Comparison of ENCODE assay signal across 22 cellular contexts in the genomic region with DNA sequence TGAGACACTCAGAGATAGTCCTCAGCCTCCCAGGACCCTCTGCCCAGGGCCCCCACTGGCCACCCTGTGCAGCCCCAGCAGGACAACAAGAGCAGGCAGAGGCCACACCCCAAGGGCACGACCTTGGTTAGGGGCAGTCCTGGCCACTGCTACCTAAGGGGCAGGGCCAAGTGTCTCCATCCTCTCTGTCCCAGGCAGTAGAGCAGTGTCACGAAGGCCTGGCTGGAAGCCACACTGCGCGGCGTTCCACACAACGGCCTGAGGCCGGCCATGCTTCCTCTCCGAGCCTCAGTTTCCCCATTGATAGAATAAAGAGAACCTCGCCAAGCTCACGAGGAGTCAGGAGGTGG.
DNase-seq lines count a peak whose midpoint lies in the region; ATAC-seq and TF ChIP-seq lines count a peak whose summit lies in the region.
"Had no signal": no experiment of that assay in that cellular context is flagged by ENCODE, and none has a peak within 500 bp of the region (broad histone marks: within the 10 kb centered on the region; RNA-seq: fewer than 3 reads in every experiment).

No MANE protein-coding gene starts in this region.

- H3K36me3 ChIP-seq in endodermal cell (ENCODE audit: control insufficient read depth, insufficient read depth, low read length) = no peaks in the 10 kb centered on the region
- H3K36me3 ChIP-seq: BE2C had no signal

- no peak overlapping the region for H3K4me3 ChIP-seq in endodermal cell (ENCODE audit: low read length)

- CTCF ChIA-PET in activated CD8-positive, alpha-beta memory T cell treated with anti-CD3 and anti-CD28 coated beads, Interleukin-2, amount 10 ng/mL, durations not matched to agents 7 days and 5 days (lab: Charles Lee) = no interaction called here

- no peak for TF ChIP-seq CTCF in GM13976 (IDR thresholded peaks at IDR 0.05; ENCODE audit: borderline replicate concordance, control extremely low read depth, extremely low read depth, insufficient read depth, missing control alignments)
- no peak for TF ChIP-seq CTCF in endodermal cell (conservative IDR thresholded peaks at IDR 0.05)
- no peak for TF ChIP-seq CTCF in omental fat pad (IDR thresholded peaks at IDR 0.05)

- H3K9me3 Mint-ChIP-seq in activated CD8-positive, alpha-beta memory T cell treated with anti-CD3 and anti-CD28 coated beads, Interleukin-2, amount 10 ng/mL, durations not matched to agents 7 days and 5 days (ENCODE audit: low read depth) = peaks cover 4% of the 10 kb centered on the region
- no peaks in the 10 kb centered on the region for H3K9me3 Mint-ChIP-seq in endodermal cell

- DNase-seq in activated CD8-positive, alpha-beta memory T cell treated with anti-CD3 and anti-CD28 coated beads, Interleukin-2, amount 10 ng/mL, durations not matched to agents 7 days and 5 days = peak; percentile 7
- DNase-seq in activated CD8-positive, alpha-beta memory T cell treated with anti-CD3 and anti-CD28 coated beads, Interleukin-2, amount 50 U/mL, for 4 hours = no peak
- DNase-seq in GM13976 (ENCODE audit: low spot score) = peak; percentile 24
- peak; percentile 24 for DNase-seq in endodermal cell
- peak; percentile 5 for DNase-seq in omental fat pad (ENCODE audit: low spot score)
- no peak for DNase-seq in NCI-H345 (lab: John Stamatoyannopoulos, UW)
- DNase-seq in NCI-H510A (lab: John Stamatoyannopoulos, UW) = no peak
- DNase-seq: BE2C; CD4-positive, CD25-positive, alpha-beta regulatory T cell; COR-L47; DMS 273 treated with DMSO at 0.1 percent for 48 hours; DND-41; HFFc6; Karpas-422; MM.1S; NCI-H1092; NCI-H2081; NCI-H774; OCI-M1; SHP77 had no signal

- no peak overlapping the region for H3K4me3 Mint-ChIP-seq in activated CD8-positive, alpha-beta memory T cell treated with anti-CD3 and anti-CD28 coated beads, Interleukin-2, amount 10 ng/mL, durations not matched to agents 7 days and 5 days
- H3K4me3 Mint-ChIP-seq in endodermal cell = no peak overlapping the region
- H3K4me3 Mint-ChIP-seq: CD4-positive, CD25-positive, alpha-beta regulatory T cell; HFFc6 had no signal

- no peak overlapping the region for H3K27ac Mint-ChIP-seq in activated CD8-positive, alpha-beta memory T cell treated with anti-CD3 and anti-CD28 coated beads, Interleukin-2, amount 10 ng/mL, durations not matched to agents 7 days and 5 days
- no peak overlapping the region for H3K27ac Mint-ChIP-seq in endodermal cell
- H3K27ac Mint-ChIP-seq: CD4-positive, CD25-positive, alpha-beta regulatory T cell; HFFc6; IgD-negative memory B cell had no signal

- in situ Hi-C loops in GM13976 (cut with MboI; ENCODE audit: low sequenced_read_pairs, unreplicated experiment) = no loop called here

- WGBS in endodermal cell (ENCODE audit: insufficient coverage in 1 of 2, insufficient read length in 1 of 2), 2 experiments = 95 to 97% methylated on average over 10 of the region's 10 CpGs

- H3K9ac ChIP-seq in endodermal cell (ENCODE audit: extremely low read depth, low read length, poor library complexity, severe bottlenecking) = no peak overlapping the region

- no peaks in the 10 kb centered on the region for H3K9me3 ChIP-seq in endodermal cell (ENCODE audit: control insufficient read depth, low read length)

- no peaks in the 10 kb centered on the region for H3K4me1 ChIP-seq in endodermal cell (ENCODE audit: control insufficient read depth, insufficient read depth, low read length)
- H3K4me1 ChIP-seq: BE2C had no signal

- H3K27ac ChIP-seq in endodermal cell (ENCODE audit: low read depth, low read length) = no peak overlapping the region

- H3K27me3 ChIP-seq in endodermal cell (ENCODE audit: control insufficient read depth, insufficient read depth, low read length, poor library complexity, severe bottlenecking) = no peaks in the 10 kb centered on the region
- H3K27me3 ChIP-seq: BE2C had no signal

- no peaks in the 10 kb centered on the region for H3K36me3 Mint-ChIP-seq in activated CD8-positive, alpha-beta memory T cell treated with anti-CD3 and anti-CD28 coated beads, Interleukin-2, amount 10 ng/mL, durations not matched to agents 7 days and 5 days
- H3K36me3 Mint-ChIP-seq in endodermal cell (ENCODE audit: low read depth) = no peaks in the 10 kb centered on the region
- H3K36me3 Mint-ChIP-seq: CD4-positive, CD25-positive, alpha-beta regulatory T cell; IgD-negative memory B cell had no signal

- no peaks in the 10 kb centered on the region for H3K27me3 Mint-ChIP-seq in activated CD8-positive, alpha-beta memory T cell treated with anti-CD3 and anti-CD28 coated beads, Interleukin-2, amount 10 ng/mL, durations not matched to agents 7 days and 5 days
- peaks cover 2% of the 10 kb centered on the region for H3K27me3 Mint-ChIP-seq in endodermal cell (ENCODE audit: insufficient read depth)
- H3K27me3 Mint-ChIP-seq: CD4-positive, CD25-positive, alpha-beta regulatory T cell had no signal

- ATAC-seq in activated CD8-positive, alpha-beta memory T cell treated with anti-CD3 and anti-CD28 coated beads, Interleukin-2, amount 10 ng/mL, durations not matched to agents 7 days and 5 days = no peak
- ATAC-seq in omental fat pad (ENCODE audit: low FRiP score) (no peak), HG02798 (IDR thresholded peaks at IDR 0.05; ENCODE audit: poor library complexity, unreplicated experiment) (no peak)

- no peaks in the 10 kb centered on the region for H3K4me1 Mint-ChIP-seq in activated CD8-positive, alpha-beta memory T cell treated with anti-CD3 and anti-CD28 coated beads, Interleukin-2, amount 10 ng/mL, durations not matched to agents 7 days and 5 days
- H3K4me1 Mint-ChIP-seq in endodermal cell = no peaks in the 10 kb centered on the region
- H3K4me1 Mint-ChIP-seq: CD4-positive, CD25-positive, alpha-beta regulatory T cell; IgD-negative memory B cell had no signal

Comparison
In these comparisons a context has a peak if more than half of its experiments do, and no peak if none do; other contexts are left out.
1. DNase-seq: peak in activated CD8-positive, alpha-beta memory T cell treated with anti-CD3 and anti-CD28 coated beads, Interleukin-2, amount 10 ng/mL, durations not matched to agents 7 days and 5 days (single experiment), GM13976 (single experiment), endodermal cell (single experiment) and omental fat pad (single experiment); none in activated CD8-positive, alpha-beta memory T cell treated with anti-CD3 and anti-CD28 coated beads, Interleukin-2, amount 50 U/mL, for 4 hours (single experiment), NCI-H345 (single experiment) and NCI-H510A (single experiment).